Comparison of ENCODE assay signal across 8 cellular contexts in the genomic region with DNA sequence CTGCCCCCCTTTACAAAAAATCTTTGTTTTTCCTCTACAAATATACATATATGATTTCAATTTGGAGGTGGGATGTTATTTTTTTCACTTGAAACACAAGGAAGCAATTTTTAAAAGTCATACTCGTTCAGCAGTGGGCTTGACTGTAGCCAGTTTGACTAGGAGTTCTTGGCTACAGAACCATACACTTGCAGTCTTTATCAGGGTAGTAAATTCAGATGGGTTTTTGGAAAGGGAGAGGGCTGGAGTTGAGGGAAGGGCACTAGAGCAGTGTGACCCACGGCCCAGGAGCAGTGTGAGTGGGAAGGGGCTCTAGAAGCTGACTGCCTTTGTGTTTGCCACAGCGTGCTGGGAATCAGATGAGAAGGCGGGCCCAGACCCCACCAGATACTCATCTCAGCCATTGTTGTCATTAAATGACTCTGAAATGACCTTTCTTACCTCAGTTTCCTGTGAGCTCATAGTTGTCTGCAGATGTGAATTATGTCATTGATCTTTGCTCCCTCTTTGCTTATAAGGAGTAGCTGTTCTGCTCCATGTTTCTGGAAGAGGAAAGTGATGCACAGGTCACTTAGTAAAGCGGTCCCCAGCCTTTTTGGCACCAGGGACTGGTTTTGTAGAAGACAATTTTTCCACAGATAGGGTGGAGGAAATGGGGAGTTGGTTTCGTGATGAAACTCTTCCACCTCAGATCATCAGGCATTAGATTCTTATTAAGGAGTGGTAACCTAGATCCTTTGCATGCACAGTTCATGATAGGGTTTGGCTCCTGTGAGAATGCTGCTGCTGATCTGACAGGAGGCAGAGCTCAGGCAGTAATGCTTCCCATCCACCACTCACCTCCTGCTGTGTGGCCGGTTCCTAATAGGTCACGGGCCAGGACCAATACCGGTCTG.
A peak's percentile ranks its signal among the peaks of the same experiment; 100 is the strongest.
DNase-seq lines count a peak whose midpoint lies in the region; ATAC-seq, FAIRE-seq and TF ChIP-seq lines count a peak whose summit lies in the region.

No MANE protein-coding gene starts in this region.

- peak overlapping the region; percentile 90 for H3K4me3 Mint-ChIP-seq in T-helper 17 cell

- ATAC-seq in T-helper 17 cell (peak; percentile 13), GM21825 (IDR thresholded peaks at IDR 0.05; ENCODE audit: unreplicated experiment) (no peak), GM19395 (IDR thresholded peaks at IDR 0.05; ENCODE audit: unreplicated experiment) (no peak), GM19324 (IDR thresholded peaks at IDR 0.05; ENCODE audit: low FRiP score, unreplicated experiment) (no peak), GM19328 (IDR thresholded peaks at IDR 0.05; ENCODE audit: unreplicated experiment) (no peak)

- no peaks in the 10 kb centered on the region for H3K27me3 Mint-ChIP-seq in T-helper 17 cell

- H3K4me1 ChIP-seq in duodenal mucosa (ENCODE audit: control insufficient read depth in 1 of 2, insufficient read depth in 2 of 2, low read length in 2 of 2) (peaks cover 92 to 96% of the 10 kb centered on the region in 2 donors), ovary (ENCODE audit: insufficient read depth) (peaks cover 42% of the 10 kb centered on the region)

- H3K27me3 ChIP-seq in duodenal mucosa (ENCODE audit: control insufficient read depth in 1 of 2, insufficient read depth in 2 of 2, low read length in 2 of 2): no peaks in the 10 kb centered on the region
- no peaks in the 10 kb centered on the region for H3K27me3 ChIP-seq in ovary

- no peak for TF ChIP-seq EP300 in ovary (IDR thresholded peaks at IDR 0.05)

- peaks cover 80% of the 10 kb centered on the region for H3K4me1 Mint-ChIP-seq in T-helper 17 cell

- H3K9me3 ChIP-seq in T-helper 17 cell (ENCODE audit: control insufficient read depth, low read length, poor library complexity, severe bottlenecking) (no peaks in the 10 kb centered on the region), duodenal mucosa (ENCODE audit: control insufficient read depth in 1 of 2, low read length in 2 of 2) (no peaks in the 10 kb centered on the region), ovary (no peaks in the 10 kb centered on the region)

- FAIRE-seq in GM12892 (lab: Jason Lieb, UNC): no peak

- H3K4me3 ChIP-seq in duodenal mucosa (ENCODE audit: low read depth in 1 of 2, low read length in 2 of 2) (peak overlapping the region; percentile 41 to 46), ovary (no peak overlapping the region)

- no peak for TF ChIP-seq CTCF in ovary (IDR thresholded peaks at IDR 0.05)

- intact Hi-C loops in ovary (cut with DNase I): no loop called here

- H3K9ac ChIP-seq in duodenal mucosa (ENCODE audit: low read depth in 1 of 2, low read length in 2 of 2): peak overlapping the region; percentile 55 to 64

- peak overlapping the region; percentile 99 for H3K27ac Mint-ChIP-seq in T-helper 17 cell

- peak; percentile 6; the same call in 1 of the 2 replicates for TF ChIP-seq POLR2A in GM12892 (IDR thresholded peaks at IDR 0.05; ENCODE audit: low read depth, low read length)
- no peak for TF ChIP-seq POLR2A in ovary (IDR thresholded peaks at IDR 0.05)

- H3K36me3 Mint-ChIP-seq in T-helper 17 cell (ENCODE audit: low read depth): no peaks in the 10 kb centered on the region

- DNase-seq in GM12892 (ENCODE audit: insufficient read length) (no peak), T-helper 17 cell (peak in 2 of 3 donors; percentile 31 to 39), ovary (no peak)

- 50 to 63% (median 59%) methylated on average over 9 of the region's 9 CpGs for WGBS in ovary, 3 donors

- H3K27ac ChIP-seq in duodenal mucosa (ENCODE audit: low read depth, low read length) (peak overlapping the region; percentile 90), ovary (peak overlapping the region; percentile 13 to 64)

- H3K36me3 ChIP-seq in duodenal mucosa (ENCODE audit: control insufficient read depth in 1 of 2, insufficient read depth in 2 of 2, low read length in 2 of 2) (peaks cover 0 to 6% of the 10 kb centered on the region in 2 donors), ovary (no peaks in the 10 kb centered on the region)

Comparison
In these comparisons a context has a peak if more than half of its experiments do, and no peak if none do; other contexts are left out.
1. DNase-seq: peak in T-helper 17 cell (2 of 3); none in GM12892 (single experiment) and ovary (0 of 5).